In the genomic region with DNA sequence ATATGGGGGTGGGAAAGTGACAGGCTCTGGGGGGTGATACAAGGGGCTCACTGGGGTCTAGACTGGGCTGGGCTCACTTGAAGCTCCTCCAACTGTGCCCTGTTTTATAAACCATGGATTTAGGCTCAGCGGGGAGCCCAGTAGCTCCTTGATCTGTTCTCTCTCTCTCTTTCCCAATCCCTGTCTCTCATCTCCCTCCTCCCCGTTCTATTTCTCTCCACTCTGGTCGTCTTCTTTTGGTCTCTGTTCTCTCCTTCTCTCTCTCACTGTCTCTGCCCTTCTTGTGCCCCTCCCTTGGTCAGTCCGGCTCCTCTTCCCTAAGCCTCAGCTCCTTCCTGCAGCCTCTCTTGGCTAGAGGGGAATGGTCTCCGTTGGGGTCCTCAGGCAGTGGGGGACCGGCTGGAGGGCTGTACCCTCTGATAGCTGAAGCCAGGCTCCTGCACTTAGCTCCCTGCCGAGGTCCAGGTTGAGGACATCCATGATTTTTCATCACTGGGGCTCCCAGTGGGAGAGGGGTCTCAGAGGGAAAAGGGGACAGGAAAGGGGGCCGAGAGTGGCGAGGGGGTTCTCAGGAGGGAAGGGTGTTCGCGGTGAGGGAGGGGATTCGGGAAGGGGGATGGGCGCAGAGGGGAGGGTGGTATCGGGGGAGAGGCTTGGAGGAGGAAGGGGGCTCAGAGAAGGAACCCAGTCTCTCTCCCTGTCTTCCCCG, we compare ENCODE assay signal across 11 cellular contexts. TPM values are rescaled to one million over a fixed set of nuclear protein-coding genes. Genes with fewer than 3 reads are reported as not detected.
A peak's percentile ranks its signal among the peaks of the same experiment; 100 is the strongest.
DNase-seq lines count a peak whose midpoint lies in the region; ATAC-seq and TF ChIP-seq lines count a peak whose summit lies in the region.
"Had no signal": no experiment of that assay in that cellular context is flagged by ENCODE, and none has a peak within 500 bp of the region (broad histone marks: within the 10 kb centered on the region; RNA-seq: fewer than 3 reads in every experiment).

No MANE protein-coding gene starts in this region.

- H2BK5ac ChIP-seq in mesendoderm (ENCODE audit: low read length), result no peak overlapping the region

- H3K36me3 Mint-ChIP-seq in brain, result peaks cover 23% of the 10 kb centered on the region

- peaks cover 3% of the 10 kb centered on the region for H3K79me1 ChIP-seq in mesendoderm (ENCODE audit: low read length)

- TF ChIP-seq CTCF in heart right ventricle (IDR thresholded peaks at IDR 0.05) (no peak), brain (conservative IDR thresholded peaks at IDR 0.05) (no peak)

- peak overlapping the region; percentile 28 for H3K18ac ChIP-seq in mesendoderm (ENCODE audit: low read length)

- no peak overlapping the region for H3K4ac ChIP-seq in mesendoderm (ENCODE audit: low read depth, low read length)

- H3K79me2 ChIP-seq in mesendoderm (ENCODE audit: control insufficient read depth, insufficient read depth, low read length), result peaks cover 3% of the 10 kb centered on the region

- 6 to 7% methylated on average over 15 of the region's 15 CpGs for WGBS in heart right ventricle, 2 donors
- no CpG with 5 or more reads among the region's 15 CpGs for WGBS in mesendoderm (ENCODE audit: extremely low coverage, insufficient coverage, low lambda C conversion rate)
- 6 to 8% methylated on average over 15 of the region's 15 CpGs for WGBS in aorta, 2 donors

- H3K27me3 ChIP-seq in heart right ventricle (peaks cover 0 to 54% (median 6%) of the 10 kb centered on the region in 7 donors), mesendoderm (ENCODE audit: insufficient read depth, low read length, poor library complexity) (no peaks in the 10 kb centered on the region), aorta (ENCODE audit: control insufficient read depth in 1 of 2, insufficient read depth in 2 of 2, low read length in 1 of 2) (no peaks in the 10 kb centered on the region)

- H3K4me3 Mint-ChIP-seq in brain, result peak overlapping the region in 4 of 5 experiments; percentile 52 to 68 (median 58)

- H3K9me3 Mint-ChIP-seq in brain, result peaks cover 0 to 7% (median 0%) of the 10 kb centered on the region in 5 experiments

- H3K9ac ChIP-seq in mesendoderm (ENCODE audit: low read length), result peak overlapping the region; percentile 61

- peaks cover 20% of the 10 kb centered on the region for H3K4me1 Mint-ChIP-seq in brain

- H3K27me3 Mint-ChIP-seq in brain, result peaks cover 46% of the 10 kb centered on the region

- no peak overlapping the region for H2BK15ac ChIP-seq in mesendoderm (replicated peaks; ENCODE audit: low read depth)

- ATAC-seq in heart right ventricle, result peak in 2 of 8 donors; percentile 14 to 29
- no peak for ATAC-seq in left cardiac atrium
- no peak for ATAC-seq in aorta (ENCODE audit: low FRiP score)
- no peak for ATAC-seq in GM21360 (IDR thresholded peaks at IDR 0.05; ENCODE audit: unreplicated experiment)

- no peak overlapping the region for H2BK120ac ChIP-seq in mesendoderm (ENCODE audit: low read depth, low read length)

- H3K4me1 ChIP-seq in heart right ventricle, result peaks cover 3 to 21% (median 8%) of the 10 kb centered on the region in 9 donors
- H3K4me1 ChIP-seq in mesendoderm (ENCODE audit: control insufficient read depth, low read depth, low read length), result peaks cover 3% of the 10 kb centered on the region
- no peaks in the 10 kb centered on the region for H3K4me1 ChIP-seq in aorta (ENCODE audit: control insufficient read depth in 1 of 2, insufficient read depth in 2 of 2, low read length in 2 of 2)

- H4K8ac ChIP-seq in mesendoderm (ENCODE audit: low read depth, low read length), result no peak overlapping the region

- H3K4me3 ChIP-seq in heart right ventricle, result peak overlapping the region in 9 of 10 donors; percentile 18 to 52 (median 41)
- no peak overlapping the region for H3K4me3 ChIP-seq in mesendoderm (ENCODE audit: low read length)
- peak overlapping the region; percentile 16 to 37 for H3K4me3 ChIP-seq in aorta (ENCODE audit: low read length in 2 of 2)
- H3K4me3 ChIP-seq: lung had no signal

- no peak overlapping the region for H4K5ac ChIP-seq in mesendoderm (ENCODE audit: low read length)

- no peak overlapping the region for H3K23ac ChIP-seq in mesendoderm (ENCODE audit: low read length)

- H3K56ac ChIP-seq in mesendoderm (ENCODE audit: low read length), result peak overlapping the region; percentile 62

- intact Hi-C loops in heart right ventricle (cut with DNase I) (no loop called here), left cardiac atrium (cut with DNase I) (no loop called here), aorta (cut with DNase I) (no loop called here)

- peak overlapping the region in 3 of 5 experiments; percentile 4 to 58 (median 56) for H3K27ac Mint-ChIP-seq in brain

- H3K9me3 ChIP-seq in heart right ventricle, result no peaks in the 10 kb centered on the region
- H3K9me3 ChIP-seq in aorta (ENCODE audit: control insufficient read depth, low read length), result no peaks in the 10 kb centered on the region

- H2AK5ac ChIP-seq in mesendoderm (ENCODE audit: low read length), result no peak overlapping the region

- DNase-seq in heart right ventricle, result no peak
- no peak for DNase-seq in left cardiac atrium
- no peak for DNase-seq in mesendoderm
- DNase-seq in aorta, result no peak
- no peak for DNase-seq in T1000 (lab: John Stamatoyannopoulos, UW)
- no peak for DNase-seq in activated naive CD4-positive, alpha-beta T cell treated with anti-CD3 and anti-CD28 coated beads, Interleukin-2, amount 50 U/mL, for 16 hours
- DNase-seq: NCI-H1694 treated with DMSO at 0.1 percent for 48 hours had no signal

- peak overlapping the region; percentile 1 for H3K4me2 ChIP-seq in mesendoderm (ENCODE audit: low read length)

- H3K27ac ChIP-seq in heart right ventricle (peak overlapping the region in 6 of 10 donors; percentile 40 to 69 (median 60)), mesendoderm (ENCODE audit: low read depth, low read length) (no peak overlapping the region), aorta (ENCODE audit: low read depth in 1 of 2, low read length in 2 of 2) (peak overlapping the region in 1 of 2 donors; percentile 53)
- H3K27ac ChIP-seq: C4-2B had no signal

- H3K36me3 ChIP-seq in heart right ventricle, result no peaks in the 10 kb centered on the region
- H3K36me3 ChIP-seq in mesendoderm (ENCODE audit: control insufficient read depth, insufficient read depth, low read length), result no peaks in the 10 kb centered on the region
- no peaks in the 10 kb centered on the region for H3K36me3 ChIP-seq in aorta (ENCODE audit: control insufficient read depth in 1 of 2, insufficient read depth in 2 of 2, low read length in 1 of 2)

RNA-seq across cellular contexts. Expression of gene UNC13A, which starts 8.5 kb away (rescaled TPM):
- total RNA-seq in heart right ventricle (under 1 TPM in 8 of 10 donors, not detected in 2; 0.02 to 0.72 (median 0.06) TPM), left cardiac atrium (under 1 TPM; 0.03 to 0.16 TPM), aorta (1 to 10 TPM; 2.4 to 2.8 TPM)
- polyA plus RNA-seq in heart right ventricle (under 1 TPM; 0.03 to 0.44 TPM), brain (ENCODE audit: insufficient read depth, low read depth, low replicate concordance) (12.9 TPM), aorta (1 to 10 TPM in 1 of 2 donors, under 1 TPM in 1; 0.38 to 1.3 TPM)
- polyA plus RNA-seq in mesendoderm (2013, experiment 1 of 2), result 11.5 TPM
- 11.3 TPM for polyA plus RNA-seq in mesendoderm (2013, experiment 2 of 2)

RNA-seq across cellular contexts. Expression of gene MAP1S, which starts 39.6 kb away (rescaled TPM):
- total RNA-seq in heart right ventricle (10 to 100 TPM; 20.7 to 48.7 (median 27.1) TPM), left cardiac atrium (10 to 100 TPM; 33.6 to 40.8 TPM), aorta (10 to 100 TPM; 53.6 to 60.1 TPM)
- polyA plus RNA-seq in heart right ventricle (10 to 100 TPM; 20.4 to 25.7 TPM), brain (ENCODE audit: insufficient read depth, low read depth, low replicate concordance) (102 TPM), aorta (10 to 100 TPM in 1 of 2 donors, 1 to 10 TPM in 1; 9.9 to 18.9 TPM)
- 51.4 TPM for polyA plus RNA-seq in mesendoderm (2013, experiment 1 of 2)
- polyA plus RNA-seq in mesendoderm (2013, experiment 2 of 2), result 54.7 TPM
